Comparison of ENCODE assay signal across 27 cellular contexts in the genomic region with DNA sequence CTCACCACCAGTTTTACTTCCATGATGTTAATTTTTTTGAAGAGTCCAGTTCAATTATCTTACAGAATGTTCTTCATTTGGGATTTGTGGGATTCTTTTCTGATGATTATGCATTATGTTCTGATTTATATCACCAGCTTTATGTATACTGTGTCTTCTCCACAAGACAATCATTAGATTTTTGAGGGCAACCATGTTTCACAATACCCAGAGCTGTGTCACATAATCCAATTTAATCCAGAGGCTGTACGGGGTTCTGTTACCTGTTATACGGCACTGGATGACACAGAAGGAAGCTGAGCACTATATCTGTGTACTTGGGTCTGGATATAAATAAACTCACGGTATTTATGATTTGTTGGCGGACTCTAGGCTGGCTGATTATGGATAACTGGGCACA.
"Had no signal": no experiment of that assay in that cellular context is flagged by ENCODE, and none has a peak within 500 bp of the region (broad histone marks: within the 10 kb centered on the region; RNA-seq: fewer than 3 reads in every experiment).

No MANE protein-coding gene starts in this region.

- H3K36me3 ChIP-seq: esophagus squamous epithelium, prostate gland, right atrium auricular region, tibial artery had no signal

- H3K27ac ChIP-seq: coronary artery, esophagus squamous epithelium, prostate gland, right atrium auricular region, sigmoid colon, testis, tibial artery had no signal

- H3K4me1 ChIP-seq: esophagus squamous epithelium, prostate gland, sigmoid colon, testis, tibial artery had no signal

- H3K27me3 Mint-ChIP-seq: memory B cell, naive B cell, type B pancreatic cell had no signal

- DNase-seq: dermis blood vessel endothelial cell; effector memory CD4-positive, alpha-beta T cell; esophagus squamous epithelium; hypothalamus; islet precursor cell; kidney glomerular epithelial cell; mucosa of descending colon; naive B cell; nephron progenitor cell; nucleus accumbens; sigmoid colon; stimulated activated CD4-positive, alpha-beta T cell treated with anti-CD3 and anti-CD28 coated beads, Interleukin-2, amount 100 ng/mL, for 24 hours; stimulated activated CD4-positive, alpha-beta T cell treated with anti-CD3 and anti-CD28 coated beads, Interleukin-4, amount 100 ng/mL, for 24 hours; stimulated activated naive CD4-positive, alpha-beta T cell treated with Interleukin-2 at 50 U/mL for 16 hours; substantia nigra; testis; tibial artery had no signal

- H3K9me3 ChIP-seq: esophagus squamous epithelium, mucosa of descending colon, prostate gland, right atrium auricular region, sigmoid colon, testis, tibial artery had no signal

- H3K27ac Mint-ChIP-seq: memory B cell; naive B cell; nephron progenitor cell; stimulated activated effector memory CD8-positive, alpha-beta T cell treated with anti-CD3 and anti-CD28 coated beads, Interleukin-12 subunit alpha, Interleukin-12 subunit beta, amount 100 ng/mL, for 72 hours; type B pancreatic cell had no signal

- ATAC-seq: mucosa of descending colon; stimulated activated effector memory CD8-positive, alpha-beta T cell treated with anti-CD3 and anti-CD28 coated beads, Interleukin-12 subunit alpha, Interleukin-12 subunit beta, amount 100 ng/mL, for 72 hours had no signal

- H3K9me3 Mint-ChIP-seq: immature natural killer cell; memory B cell; naive B cell; nephron progenitor cell; stimulated activated effector memory CD8-positive, alpha-beta T cell treated with anti-CD3 and anti-CD28 coated beads, Interleukin-12 subunit alpha, Interleukin-12 subunit beta, amount 100 ng/mL, for 72 hours; type B pancreatic cell had no signal

- FAIRE-seq: endothelial cell of umbilical vein, frontal cortex had no signal

- H3K4me3 Mint-ChIP-seq: memory B cell; naive B cell; nephron progenitor cell; stimulated activated effector memory CD8-positive, alpha-beta T cell treated with anti-CD3 and anti-CD28 coated beads, Interleukin-12 subunit alpha, Interleukin-12 subunit beta, amount 100 ng/mL, for 72 hours; type B pancreatic cell had no signal

- H3K36me3 Mint-ChIP-seq: stimulated activated effector memory CD8-positive, alpha-beta T cell treated with anti-CD3 and anti-CD28 coated beads, Interleukin-12 subunit alpha, Interleukin-12 subunit beta, amount 100 ng/mL, for 72 hours; type B pancreatic cell had no signal

- H3K27me3 ChIP-seq: esophagus squamous epithelium, right atrium auricular region, sigmoid colon, testis, tibial artery had no signal

- H3K4me3 ChIP-seq: coronary artery, esophagus squamous epithelium, lung, mucosa of descending colon, prostate gland, right atrium auricular region, sigmoid colon, testis, tibial artery had no signal

- H3K4me1 Mint-ChIP-seq: memory B cell; naive B cell; nephron progenitor cell; stimulated activated effector memory CD8-positive, alpha-beta T cell treated with anti-CD3 and anti-CD28 coated beads, Interleukin-12 subunit alpha, Interleukin-12 subunit beta, amount 100 ng/mL, for 72 hours had no signal
